25 cellular contexts compared by ENCODE assay signal in genomic region chr5:67495072-67495471, GRCh38.
A peak's percentile ranks its signal among the peaks of the same experiment; 100 is the strongest.
DNase-seq lines count a peak whose midpoint lies in the region; ATAC-seq and TF ChIP-seq lines count a peak whose summit lies in the region.
"Had no signal": no experiment of that assay in that cellular context is flagged by ENCODE, and none has a peak within 500 bp of the region (broad histone marks: within the 10 kb centered on the region; RNA-seq: fewer than 3 reads in every experiment).

No MANE protein-coding gene starts in this region.

- intact Hi-C loops in activated CD4-positive, alpha-beta T cell treated with anti-CD3 and anti-CD28 coated beads for 36 hours (cut with DNase I, micrococcal nuclease): no loop called here

- no peaks in the 10 kb centered on the region for H3K27me3 Mint-ChIP-seq in activated CD4-positive, alpha-beta T cell treated with anti-CD3 and anti-CD28 coated beads for 36 hours
- H3K27me3 Mint-ChIP-seq: dendritic cell treated with granulocyte-macrophage colony-stimulating factor and Interleukin-4, amounts not matched to agents 40 ng/mL and 50 ng/mL, for 4 days had no signal

- H4K20me1 ChIP-seq in DND-41 (ENCODE audit: insufficient read depth, low read length): no peaks in the 10 kb centered on the region

- no peak overlapping the region for H3K27ac ChIP-seq in DND-41 (ENCODE audit: low read length)
- peak overlapping the region; percentile 9 for H3K27ac ChIP-seq in caudate nucleus (ENCODE audit: low read depth, low read length)
- H3K27ac ChIP-seq in muscle layer of colon (ENCODE audit: low read depth, low read length): peak overlapping the region; percentile 55
- peak overlapping the region; percentile 32 for H3K27ac ChIP-seq in substantia nigra (ENCODE audit: low read depth, low read length, poor library complexity, severe bottlenecking)
- H3K27ac ChIP-seq: cardiac muscle cell, SJSA1, upper lobe of right lung had no signal

- H3K9me3 ChIP-seq in DND-41 (ENCODE audit: insufficient read depth, low read length, severe bottlenecking) (peaks cover 6% of the 10 kb centered on the region), muscle layer of colon (ENCODE audit: low read length) (no peaks in the 10 kb centered on the region)
- H3K9me3 ChIP-seq: SJSA1, upper lobe of right lung had no signal

- no peak overlapping the region for H3K4me2 ChIP-seq in DND-41 (ENCODE audit: insufficient read depth, low read length)

- peaks cover 5% of the 10 kb centered on the region for H3K9me3 Mint-ChIP-seq in activated CD4-positive, alpha-beta T cell treated with anti-CD3 and anti-CD28 coated beads for 36 hours (ENCODE audit: low read depth)

- no peak overlapping the region for H3K27ac Mint-ChIP-seq in activated CD4-positive, alpha-beta T cell treated with anti-CD3 and anti-CD28 coated beads for 36 hours
- H3K27ac Mint-ChIP-seq: activated CD4-positive, alpha-beta T cell treated with anti-CD3 and anti-CD28 coated beads, Interleukin-2, amount 10 ng/mL, durations not matched to agents 7 days and 5 days; activated T-helper 1 cell treated with anti-CD3 and anti-CD28 coated beads, Interleukin-12 subunit alpha, Interleukin-12 subunit beta, Interleukin-2, Interleukin-4 antibody, amounts not matched to agents 30 ng/mL and 10 ng/mL and 1 ng/mL, durations not matched to agents 14 hours and 24 hours and 36 hours; dendritic cell treated with granulocyte-macrophage colony-stimulating factor and Interleukin-4, amounts not matched to agents 40 ng/mL and 50 ng/mL, for 4 days had no signal

- H3K4me3 ChIP-seq in DND-41 (ENCODE audit: low read depth in 1 of 2, low read length in 2 of 2) (no peak overlapping the region), muscle layer of colon (ENCODE audit: low read depth in 1 of 2, low read length in 2 of 2) (no peak overlapping the region)
- H3K4me3 ChIP-seq: cardiac muscle cell, lung, SJSA1, spleen, upper lobe of right lung had no signal

- H3K27me3 ChIP-seq in DND-41 (ENCODE audit: insufficient read depth, low read length, poor library complexity) (no peaks in the 10 kb centered on the region), muscle layer of colon (ENCODE audit: control insufficient read depth in 1 of 2, insufficient read depth in 2 of 2, low read length in 2 of 2) (no peaks in the 10 kb centered on the region)
- H3K27me3 ChIP-seq: cardiac muscle cell, SJSA1, spleen, upper lobe of right lung had no signal

- TF ChIP-seq CTCF in DND-41 (IDR thresholded peaks at IDR 0.05; ENCODE audit: borderline replicate concordance, extremely low read depth, low read length, poor library complexity, severe bottlenecking): no peak

- H3K4me1 Mint-ChIP-seq in activated CD4-positive, alpha-beta T cell treated with anti-CD3 and anti-CD28 coated beads for 36 hours: peaks cover 3% of the 10 kb centered on the region
- H3K4me1 Mint-ChIP-seq: activated CD4-positive, alpha-beta T cell treated with anti-CD3 and anti-CD28 coated beads, Interleukin-2, amount 10 ng/mL, durations not matched to agents 7 days and 5 days had no signal

- peaks cover 1% of the 10 kb centered on the region for H3K36me3 Mint-ChIP-seq in activated CD4-positive, alpha-beta T cell treated with anti-CD3 and anti-CD28 coated beads for 36 hours (ENCODE audit: low read depth)

- peak overlapping the region; percentile 37; the same call in 1 of the 2 replicates for H2AFZ ChIP-seq in DND-41 (ENCODE audit: low read depth, low read length)

- CTCF ChIA-PET in activated CD4-positive, alpha-beta T cell treated with anti-CD3 and anti-CD28 coated beads for 36 hours (lab: Charles Lee): interaction anchor here (0.6 kb wide), 1 partner anchor 676 kb away, joined by 3 read pairs; no protein-coding TSS in a partner anchor

- no peak for ATAC-seq in DND-41 (ENCODE audit: insufficient read depth, low read depth)
- no peak for ATAC-seq in activated CD4-positive, alpha-beta T cell treated with anti-CD3 and anti-CD28 coated beads for 36 hours
- ATAC-seq in GM21360 (IDR thresholded peaks at IDR 0.05; ENCODE audit: unreplicated experiment): no peak
- ATAC-seq in HG03354 (IDR thresholded peaks at IDR 0.05; ENCODE audit: poor library complexity, severe bottlenecking, unreplicated experiment): no peak

- H3K36me3 ChIP-seq in DND-41 (ENCODE audit: insufficient read depth, low read length) (no peaks in the 10 kb centered on the region), muscle layer of colon (ENCODE audit: insufficient read depth, low read length) (no peaks in the 10 kb centered on the region)
- H3K36me3 ChIP-seq: cardiac muscle cell, SJSA1, spleen, upper lobe of right lung had no signal

- H3K4me1 ChIP-seq in DND-41 (ENCODE audit: insufficient read depth, low read length): no peaks in the 10 kb centered on the region
- H3K4me1 ChIP-seq in muscle layer of colon (ENCODE audit: insufficient read depth, low read length): peaks cover 42% of the 10 kb centered on the region
- H3K4me1 ChIP-seq: SJSA1, spleen had no signal

- no peaks in the 10 kb centered on the region for H3K79me2 ChIP-seq in DND-41 (ENCODE audit: insufficient read depth, low read length)

- DNase-seq in DND-41 (no peak), caudate nucleus (lab: John Stamatoyannopoulos, UW) (peak in 1 of 61 donors; percentile 0), substantia nigra (lab: John Stamatoyannopoulos, UW) (peak in 7 of 49 donors; percentile 1 to 32 (median 6)), NCI-H2171 (lab: John Stamatoyannopoulos, UW) (no peak)
- DNase-seq in activated CD4-positive, alpha-beta T cell treated with anti-CD3 and anti-CD28 coated beads for 36 hours: no peak
- DNase-seq: activated CD4-positive, alpha-beta T cell treated with anti-CD3 and anti-CD28 coated beads, Interleukin-2, amount 10 ng/mL, durations not matched to agents 7 days and 5 days; activated naive CD4-positive, alpha-beta T cell treated with anti-CD3 and anti-CD28 coated beads, Interleukin-2, amount 50 U/mL, for 16 hours; GOT3; KBM-7; MM.1S; NCI-H2171 treated with DMSO at 0.1 percent for 48 hours; NCI-H69; retina; spleen; stimulated activated CD4-positive, alpha-beta T cell treated with anti-CD3 and anti-CD28 coated beads, Interleukin-4, amount 100 ng/mL, for 1 hour; stimulated activated naive CD4-positive, alpha-beta T cell; upper lobe of right lung had no signal

- no peak overlapping the region for H3K4me3 Mint-ChIP-seq in activated CD4-positive, alpha-beta T cell treated with anti-CD3 and anti-CD28 coated beads for 36 hours
- H3K4me3 Mint-ChIP-seq: activated CD4-positive, alpha-beta T cell treated with anti-CD3 and anti-CD28 coated beads, Interleukin-2, amount 10 ng/mL, durations not matched to agents 7 days and 5 days; activated T-helper 1 cell treated with anti-CD3 and anti-CD28 coated beads, Interleukin-12 subunit alpha, Interleukin-12 subunit beta, Interleukin-2, Interleukin-4 antibody, amounts not matched to agents 30 ng/mL and 10 ng/mL and 1 ng/mL, durations not matched to agents 14 hours and 24 hours and 36 hours; dendritic cell treated with granulocyte-macrophage colony-stimulating factor and Interleukin-4, amounts not matched to agents 40 ng/mL and 50 ng/mL, for 4 days had no signal

- POLR2A ChIA-PET in activated CD4-positive, alpha-beta T cell treated with anti-CD3 and anti-CD28 coated beads for 36 hours (lab: Charles Lee): no interaction called here

- H3K9ac ChIP-seq in DND-41 (ENCODE audit: low read depth, low read length) (no peak overlapping the region), muscle layer of colon (ENCODE audit: low read length) (no peak overlapping the region)
